Comparison of ENCODE assay signal across 11 cellular contexts in genomic region chr2:217105733-217106649, GRCh38.
DNase-seq lines count a peak whose midpoint lies in the region; ATAC-seq and TF ChIP-seq lines count a peak whose summit lies in the region.
"Had no signal": no experiment of that assay in that cellular context is flagged by ENCODE, and none has a peak within 500 bp of the region (broad histone marks: within the 10 kb centered on the region; RNA-seq: fewer than 3 reads in every experiment).

No MANE protein-coding gene starts in this region.

- H3K9ac ChIP-seq in fibroblast of lung (ENCODE audit: insufficient read depth, low read length) (no peak overlapping the region), smooth muscle cell (ENCODE audit: low read depth) (peak overlapping the region; percentile 62)

- H4K20me1 ChIP-seq in fibroblast of lung (ENCODE audit: control insufficient read depth, extremely low read depth, insufficient read depth, low read length) (no peaks in the 10 kb centered on the region), smooth muscle cell (ENCODE audit: low read depth) (no peaks in the 10 kb centered on the region)

- H3K4me3 ChIP-seq in fibroblast of lung (replicated peaks in 1 of 4; ENCODE audit: control extremely low read depth in 1 of 4, insufficient read depth in 1 of 4, low read depth in 3 of 4, low read length in 4 of 4) (no peak overlapping the region), smooth muscle cell (no peak overlapping the region)

- H3K36me3 ChIP-seq in fibroblast of lung (ENCODE audit: control insufficient read depth, insufficient read depth, low read length) (no peaks in the 10 kb centered on the region), smooth muscle cell (ENCODE audit: low read depth) (no peaks in the 10 kb centered on the region)

- H2AFZ ChIP-seq in fibroblast of lung (ENCODE audit: low read length) (peak overlapping the region; percentile 7), smooth muscle cell (ENCODE audit: low read depth) (no peak overlapping the region)

- H3K27me3 ChIP-seq in fibroblast of lung (ENCODE audit: control insufficient read depth, insufficient read depth, low read length) = no peaks in the 10 kb centered on the region
- H3K27me3 ChIP-seq in smooth muscle cell (ENCODE audit: low read depth) = no peaks in the 10 kb centered on the region

- ATAC-seq in HG02884 (IDR thresholded peaks at IDR 0.05; ENCODE audit: unreplicated experiment) (no peak), HG03457 (IDR thresholded peaks at IDR 0.05; ENCODE audit: unreplicated experiment) (no peak)

- H3K4me2 ChIP-seq in fibroblast of lung (ENCODE audit: extremely low read depth, insufficient read depth, low read length) (no peak overlapping the region), smooth muscle cell (peak overlapping the region; percentile 21)

- TF ChIP-seq CTCF in fibroblast of lung (conservative IDR thresholded peaks at IDR 0.05 in 1 of 2, IDR thresholded peaks at IDR 0.05 in 1 of 2; ENCODE audit: low read depth in 1 of 2, low read length in 2 of 2) = no peak
- TF ChIP-seq CTCF in smooth muscle cell (IDR thresholded peaks at IDR 0.05; ENCODE audit: borderline replicate concordance, insufficient read depth, poor library complexity, severe bottlenecking) = no peak

- H3K4me1 ChIP-seq in fibroblast of lung (ENCODE audit: control insufficient read depth, extremely low read depth, insufficient read depth, low read length) = peaks cover 14% of the 10 kb centered on the region
- peaks cover 5% of the 10 kb centered on the region for H3K4me1 ChIP-seq in smooth muscle cell (ENCODE audit: low read depth)

- H3K27ac ChIP-seq in fibroblast of lung (ENCODE audit: insufficient read depth, low read length) (peak overlapping the region; percentile 85), smooth muscle cell (ENCODE audit: low read depth) (peak overlapping the region; percentile 91)
- H3K27ac ChIP-seq: 22Rv1 had no signal

- H3K79me2 ChIP-seq in fibroblast of lung (ENCODE audit: control insufficient read depth, insufficient read depth, low read length) = no peaks in the 10 kb centered on the region
- no peaks in the 10 kb centered on the region for H3K79me2 ChIP-seq in smooth muscle cell (ENCODE audit: low read depth)

- DNase-seq in DMS53 (lab: John Stamatoyannopoulos, UW) = peak; percentile 2
- DNase-seq in DMS53 treated with DMSO at 0.1 percent for 48 hours (lab: John Stamatoyannopoulos, UW; ENCODE audit: unreplicated experiment) = no peak
- peak; percentile 74 to 95 for DNase-seq in SW 1271 (lab: John Stamatoyannopoulos, UW)
- peak; percentile 87 to 99 for DNase-seq in fibroblast of lung (ENCODE audit: low read depth in 2 of 2)
- no peak for DNase-seq in smooth muscle cell (lab: John Stamatoyannopoulos, UW; ENCODE audit: unreplicated experiment)
- no peak for DNase-seq in activated effector memory CD4-positive, alpha-beta T cell treated with Interleukin-2 at 50 U/mL for 16 hours
- DNase-seq: activated CD8-positive, alpha-beta memory T cell treated with anti-CD3 and anti-CD28 coated beads, Interleukin-2, amount 50 U/mL, for 48 hours; left cardiac atrium had no signal

- peaks cover 16% of the 10 kb centered on the region for H3F3A ChIP-seq in smooth muscle cell (ENCODE audit: low read depth)

- 37% methylated on average over 5 of the region's 5 CpGs for WGBS in smooth muscle cell (ENCODE audit: low lambda C conversion rate)

- H3K9me3 ChIP-seq in fibroblast of lung (ENCODE audit: control insufficient read depth, insufficient read depth, low read depth, low read length) = no peaks in the 10 kb centered on the region
- H3K9me3 ChIP-seq in smooth muscle cell (replicated peaks; ENCODE audit: low read depth) = no peaks in the 10 kb centered on the region

Comparison
In these comparisons a context has a peak if more than half of its experiments do, and no peak if none do; other contexts are left out.
1. DNase-seq: peak in DMS53 (single experiment), SW 1271 (2 of 2) and fibroblast of lung (2 of 2); none in DMS53 treated with DMSO at 0.1 percent for 48 hours (single experiment), smooth muscle cell (single experiment) and activated effector memory CD4-positive, alpha-beta T cell treated with Interleukin-2 at 50 U/mL for 16 hours (single experiment).